ENCODE assay signal across 35 cellular contexts in the genomic region with DNA sequence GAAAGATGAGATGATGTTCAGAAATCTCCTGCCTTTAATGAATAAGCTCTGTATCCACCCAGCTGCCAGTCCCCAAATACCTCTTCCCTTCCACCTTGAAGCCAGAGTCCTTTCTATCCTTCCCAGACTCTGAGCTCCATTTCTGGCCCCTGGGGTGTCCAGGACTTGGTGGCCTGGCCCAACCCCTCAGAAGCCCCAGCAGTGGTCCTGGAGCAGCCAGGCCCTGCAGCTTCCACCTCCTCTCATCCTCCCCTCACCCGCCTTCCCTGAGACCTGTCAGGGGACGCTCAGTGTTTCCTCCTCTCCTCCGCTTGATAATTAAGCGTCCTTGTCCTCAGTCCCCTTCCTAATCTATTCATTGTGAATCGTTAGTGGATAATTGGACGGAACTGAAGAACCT.
"Had no signal": no experiment of that assay in that cellular context is flagged by ENCODE, and none has a peak within 500 bp of the region (broad histone marks: within the 10 kb centered on the region; RNA-seq: fewer than 3 reads in every experiment).

No MANE protein-coding gene starts in this region.

- H3K4me2 ChIP-seq: KMS-11 had no signal

- H3K36me3 ChIP-seq: MG63 had no signal

- H3K4me3 ChIP-seq: MG63 had no signal

- H3K27ac ChIP-seq: KMS-11 had no signal

- H3K9ac ChIP-seq: KMS-11 had no signal

- H3K9me3 ChIP-seq: MG63 had no signal

- DNase-seq: Karpas-422, Kasumi-1, KG1, MG63, MM.1S, MV-4-11, NCI-H1048, NCI-H1092, NCI-H1092 treated with DMSO at 0.1 percent for 48 hours, NCI-H1105, NCI-H1105 treated with DMSO at 0.1 percent for 48 hours, NCI-H1417, NCI-H1417 treated with DMSO at 0.1 percent for 48 hours, NCI-H1436, NCI-H1436 treated with DMSO at 0.1 percent for 48 hours, NCI-H146, NCI-H1694, NCI-H1694 treated with DMSO at 0.1 percent for 48 hours, NCI-H187, NCI-H187 treated with DMSO at 0.1 percent for 48 hours, NCI-H1930, NCI-H2029, NCI-H2029 treated with DMSO at 0.1 percent for 48 hours, NCI-H2081, NCI-H2081 treated with DMSO at 0.1 percent for 48 hours, NCI-H2107, NCI-H2171, NCI-H2171 treated with DMSO at 0.1 percent for 48 hours, NCI-H2227 treated with DMSO at 0.1 percent for 48 hours, NCI-H226, NCI-H345, NCI-H446, NCI-H446 treated with DMSO at 0.1 percent for 48 hours, NCI-H510A had no signal

- H3K27me3 ChIP-seq: MG63 had no signal
